Comparison of ENCODE assay signal across 12 cellular contexts in the genomic region with DNA sequence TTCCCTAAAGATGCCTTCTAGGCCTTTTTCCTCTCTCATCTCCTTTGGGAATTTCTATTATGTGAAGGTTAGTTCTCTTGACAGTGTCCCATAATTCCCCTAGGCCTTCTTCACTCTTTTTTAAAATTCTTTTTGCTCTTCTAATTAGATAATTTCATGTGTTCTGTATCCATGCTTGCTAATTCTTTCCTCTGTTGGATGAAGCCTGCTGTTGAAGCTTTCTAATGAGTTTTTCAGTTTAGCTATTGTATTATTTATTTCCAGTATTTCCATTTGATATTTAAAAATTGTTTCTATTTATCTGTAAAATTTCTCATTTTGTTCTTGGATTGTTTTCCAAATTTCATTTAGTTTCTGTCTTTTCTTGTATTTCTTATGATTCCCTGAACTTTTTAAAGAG. TPM values are rescaled to one million over a fixed set of nuclear protein-coding genes. Genes with fewer than 3 reads are reported as not detected.
"Had no signal": no experiment of that assay in that cellular context is flagged by ENCODE, and none has a peak within 500 bp of the region (broad histone marks: within the 10 kb centered on the region; RNA-seq: fewer than 3 reads in every experiment).

No MANE protein-coding gene starts in this region.

- DNase-seq: GM23248, GOT3, H7, HFFc6, IMR-90, Karpas-422, KBM-7 had no signal

- H3K27ac Mint-ChIP-seq: HFFc6 had no signal

- H3K4me3 ChIP-seq: GM23248, HAP-1 had no signal

- H3K4me3 Mint-ChIP-seq: HFFc6 had no signal

- H3K27ac ChIP-seq: GM23248, HL-60, KMS-11 had no signal

- H3K4me1 ChIP-seq: HAP-1 had no signal

- H2AFZ ChIP-seq: GM23248 had no signal

- H3K4me2 ChIP-seq: KMS-11 had no signal

- H3K9ac ChIP-seq: GM23248, KMS-11 had no signal

- H3K36me3 ChIP-seq: HAP-1 had no signal

RNA-seq across cellular contexts. Expression of a gene that starts 28.5 kb away (rescaled TPM):
- total RNA-seq: GM23248, H4, HFFc6, HT1080, IMR-90 had no signal
- polyA plus RNA-seq: GM23248, IMR-90 had no signal
